8 cellular contexts compared by ENCODE assay signal in the genomic region with DNA sequence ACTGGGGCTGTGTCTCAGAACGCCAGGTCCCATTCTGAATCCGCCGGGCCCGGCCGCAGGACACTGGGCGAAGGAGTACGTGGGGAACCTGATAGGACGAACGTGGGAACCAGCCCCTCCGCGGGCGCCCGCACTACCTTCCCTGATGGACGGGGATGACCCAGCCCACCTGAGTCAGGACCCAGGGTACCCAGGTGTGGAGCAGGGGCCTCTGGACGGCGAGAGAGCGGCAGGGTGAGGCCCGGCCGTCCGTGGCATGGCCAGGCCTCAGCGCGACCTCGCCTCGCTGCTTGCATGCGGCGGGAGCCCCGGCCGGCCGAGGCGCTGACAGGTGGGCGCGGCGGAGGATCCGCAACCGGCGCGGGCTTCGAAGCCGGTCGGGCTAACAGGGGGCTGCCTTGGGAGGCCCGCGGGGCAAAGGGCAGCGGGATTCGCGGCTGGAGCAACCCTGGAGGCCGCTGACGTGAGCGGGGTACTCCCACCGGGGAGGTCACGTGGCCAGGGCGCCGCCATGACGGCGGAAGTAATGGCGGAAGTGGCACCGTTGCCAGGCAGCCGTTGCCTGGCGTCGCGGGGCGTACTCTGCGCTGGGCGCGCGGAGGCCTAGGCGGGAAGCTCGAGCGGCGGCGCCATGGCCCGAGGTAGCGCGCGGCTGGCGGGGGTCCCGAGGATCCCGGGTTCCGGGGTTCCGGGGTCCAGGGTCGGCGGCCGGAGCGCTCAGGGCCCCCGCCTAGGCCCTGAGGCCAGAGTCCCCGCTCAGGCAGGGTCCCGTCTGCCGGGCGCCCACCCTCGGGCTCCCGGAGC. TPM values are rescaled to one million over a fixed set of nuclear protein-coding genes. Genes with fewer than 3 reads are reported as not detected.
A peak's percentile ranks its signal among the peaks of the same experiment; 100 is the strongest.
DNase-seq lines count a peak whose midpoint lies in the region; ATAC-seq and TF ChIP-seq lines count a peak whose summit lies in the region.

WDR90 (plus strand) TSS at position 580 of the 804 bp plus-strand sequence; CDS start at position 632, 52 bp downstream.

- ATAC-seq in GM18502 (IDR thresholded peaks at IDR 0.05; ENCODE audit: poor library complexity, unreplicated experiment) (peak; percentile 77), HG02970 (IDR thresholded peaks at IDR 0.05; ENCODE audit: low FRiP score, unreplicated experiment) (peak; percentile 73), psoas muscle (peak; percentile 87 to 91 (median 88))

- H3K27ac ChIP-seq in angular gyrus (ENCODE audit: low read depth, low read length) = peak within 1 kb of the TSS; percentile 67
- peak within 1 kb of the TSS; percentile 88 to 92 for H3K27ac ChIP-seq in right atrium auricular region
- H3K27ac ChIP-seq in psoas muscle = peak within 1 kb of the TSS; percentile 93
- peak within 1 kb of the TSS; percentile 81 for H3K27ac ChIP-seq in urinary bladder (ENCODE audit: low read depth)

- no peaks in the 10 kb centered on the region for H3K36me3 ChIP-seq in right atrium auricular region
- H3K36me3 ChIP-seq in psoas muscle (ENCODE audit: insufficient read depth in 1 of 2, low read depth in 1 of 2) = peaks cover 0 to 5% of the 10 kb centered on the region in 2 donors
- no peaks in the 10 kb centered on the region for H3K36me3 ChIP-seq in urinary bladder (ENCODE audit: insufficient read depth)

- DNase-seq in NCI-H187 treated with DMSO at 0.1 percent for 48 hours (lab: John Stamatoyannopoulos, UW) (peak; percentile 56), right atrium auricular region (ENCODE audit: low spot score) (peak; percentile 93), psoas muscle (peak; percentile 94 to 97)

- intact Hi-C loops in T-helper 2 cell treated with Interferon-gamma antibody and Interleukin-4, amounts not matched to agents 100 ng/mL and 5 ng/mL, for 36 hours (cut with micrococcal nuclease) = no loop called here
- intact Hi-C loops in psoas muscle (cut with DNase I) = no loop called here

- TF ChIP-seq CTCF in right atrium auricular region (IDR thresholded peaks at IDR 0.05) (no peak), psoas muscle (IDR thresholded peaks at IDR 0.05) (no peak)

- H3K9me3 ChIP-seq in right atrium auricular region (no peaks in the 10 kb centered on the region), psoas muscle (no peaks in the 10 kb centered on the region)

- H3K4me1 ChIP-seq in right atrium auricular region (peaks cover 0 to 60% of the 10 kb centered on the region in 2 donors), psoas muscle (peaks cover 51% of the 10 kb centered on the region), urinary bladder (ENCODE audit: insufficient read depth) (no peaks in the 10 kb centered on the region)

- H3K27me3 ChIP-seq in right atrium auricular region (no peaks in the 10 kb centered on the region), psoas muscle (ENCODE audit: insufficient read depth in 3 of 3, low read length in 2 of 3) (no peaks in the 10 kb centered on the region)

- 1% methylated on average over 46 to 90 of the region's 90 CpGs for WGBS in psoas muscle, 3 donors
- 1% methylated on average over 90 of the region's 90 CpGs for WGBS in urinary bladder

- H3K4me3 ChIP-seq in right atrium auricular region = peak within 1 kb of the TSS; percentile 68 to 88
- H3K4me3 ChIP-seq in psoas muscle = peak within 1 kb of the TSS; percentile 88
- peak within 1 kb of the TSS; percentile 81 for H3K4me3 ChIP-seq in urinary bladder (ENCODE audit: low read depth, low read length)

RNA-seq across cellular contexts. Expression of gene WDR90, which starts in this region (rescaled TPM):
- 85.1 and 86.7 TPM in 2 replicates for total RNA-seq in T-helper 2 cell treated with Interferon-gamma antibody and Interleukin-4, amounts not matched to agents 100 ng/mL and 5 ng/mL, for 36 hours
- total RNA-seq in right atrium auricular region (1 to 10 TPM; 3.0 to 5.7 TPM), psoas muscle (1 to 10 TPM; 4.0 to 9.6 (median 8.1) TPM), urinary bladder (15.8 TPM)
- polyA plus RNA-seq in psoas muscle (1 to 10 TPM; 5.6 to 9.7 (median 6.4) TPM), urinary bladder (21.9 TPM)

Comparison
In these comparisons a context has a peak if more than half of its experiments do, and no peak if none do; other contexts are left out.
1. Peak in every context shown above with its lines: DNase-seq, ATAC-seq, H3K4me3 ChIP-seq and H3K27ac ChIP-seq.